14 cellular contexts compared by ENCODE assay signal in genomic region chr3:30493912-30494311, GRCh38.
DNase-seq lines count a peak whose midpoint lies in the region; ATAC-seq, FAIRE-seq and TF ChIP-seq lines count a peak whose summit lies in the region.
"Had no signal": no experiment of that assay in that cellular context is flagged by ENCODE, and none has a peak within 500 bp of the region (broad histone marks: within the 10 kb centered on the region; RNA-seq: fewer than 3 reads in every experiment).

No MANE protein-coding gene starts in this region.

- TF ChIP-seq RAD21 in IMR-90 (IDR thresholded peaks at IDR 0.05; ENCODE audit: low read length), result no peak
- TF ChIP-seq RAD21 in HepG2 (CRISPR knock-in tag; IDR thresholded peaks at IDR 0.05), result no peak

- peak overlapping the region; percentile 45; the same call in 1 of the 2 replicates for H3K4me2 ChIP-seq in IMR-90 (ENCODE audit: low read depth, low read length)
- H3K4me2 ChIP-seq in HepG2 (ENCODE audit: low read depth, low read length), result no peak overlapping the region

- in situ Hi-C loops in IMR-90 (cut with MboI; ENCODE audit: low sequenced_read_pairs) (no loop called here), HepG2 (cut with HindIII; ENCODE audit: extremely low pct_ligation_motif_present, low pct_unique_long_range_greater_than_20kb) (loop anchor here (5.0 kb wide), 1 partner anchor 113 kb away; the partner anchor contains the start of gene TGFBR2)

- TF ChIP-seq CTCF in IMR-90 (conservative IDR thresholded peaks at IDR 0.05; ENCODE audit: low read depth, low read length) (no peak), coronary artery (IDR thresholded peaks at IDR 0.05) (no peak), HepG2 (CRISPR knock-in tag; IDR thresholded peaks at IDR 0.05) (no peak)

- peak overlapping the region; percentile 48; the same call in 1 of the 2 replicates for H3K9ac ChIP-seq in IMR-90 (ENCODE audit: low read depth, low read length)
- H3K9ac ChIP-seq in HepG2 (ENCODE audit: insufficient read depth, low read depth, low read length), result no peak overlapping the region
- H3K9ac ChIP-seq in stomach smooth muscle (ENCODE audit: low read length in 2 of 2), result no peak overlapping the region

- H3K9me3 ChIP-seq in IMR-90 (ENCODE audit: control insufficient read depth, insufficient read depth, low read length), result no peaks in the 10 kb centered on the region
- peaks cover 5% of the 10 kb centered on the region for H3K9me3 ChIP-seq in HepG2 (ENCODE audit: low read length)
- no peaks in the 10 kb centered on the region for H3K9me3 ChIP-seq in stomach smooth muscle (ENCODE audit: control insufficient read depth in 2 of 2, low read length in 2 of 2)

- peak overlapping the region; percentile 23 for H4K5ac ChIP-seq in IMR-90 (ENCODE audit: low read depth, low read length)

- no peak for TF ChIP-seq POLR2A in IMR-90 (IDR thresholded peaks at IDR 0.05; ENCODE audit: low read depth, low read length)
- TF ChIP-seq POLR2A in HepG2 (IDR thresholded peaks at IDR 0.05; ENCODE audit: insufficient read depth in 1 of 2, low read depth in 2 of 2, low read length in 2 of 2), result no peak

- H3K79me1 ChIP-seq in IMR-90 (ENCODE audit: low read depth in 1 of 2, low read length in 2 of 2), result no peaks in the 10 kb centered on the region

- peak overlapping the region; percentile 79 for H2BK20ac ChIP-seq in IMR-90 (ENCODE audit: low read depth, low read length)

- no peak overlapping the region for H2AK9ac ChIP-seq in IMR-90 (replicated peaks; ENCODE audit: low read depth, low read length, poor library complexity)

- peak overlapping the region; percentile 94 for H2BK120ac ChIP-seq in IMR-90 (ENCODE audit: low read depth, low read length)

- POLR2A ChIA-PET in IMR-90 (lab: Charles Lee; ENCODE audit: unreplicated experiment) (no interaction called here), HepG2 (lab: Yijun Ruan, JAX) (no interaction called here)

- dilution Hi-C loops in IMR-90 (cut with HindIII; ENCODE audit: low sequenced_read_pairs, unreplicated experiment), result no loop called here

- H3K4ac ChIP-seq in IMR-90 (ENCODE audit: low read depth, low read length), result peak overlapping the region; percentile 43

- H3K27ac ChIP-seq in IMR-90 (ENCODE audit: insufficient read depth, low read length), result peak overlapping the region; percentile 76
- peak overlapping the region; percentile 69 to 85 for H3K27ac ChIP-seq in coronary artery
- peak overlapping the region; percentile 87 for H3K27ac ChIP-seq in HepG2 (ENCODE audit: extremely low read length, insufficient read depth, low read length)
- H3K27ac ChIP-seq in stomach smooth muscle (ENCODE audit: low read length), result peak overlapping the region; percentile 26

- peak overlapping the region; percentile 68; the same call in 1 of the 2 replicates for H2AK5ac ChIP-seq in IMR-90 (ENCODE audit: low read depth, low read length)

- H3K18ac ChIP-seq in IMR-90 (ENCODE audit: low read depth, low read length), result peak overlapping the region; percentile 93

- peak overlapping the region; percentile 3 to 60; a peak in 2 of 4 replicates for H4K8ac ChIP-seq in IMR-90 (ENCODE audit: low read depth in 2 of 2, low read length in 2 of 2)

- H2BK15ac ChIP-seq in IMR-90 (ENCODE audit: low read depth, low read length), result peak overlapping the region; percentile 13; the same call in 1 of the 3 replicates

- no peaks in the 10 kb centered on the region for H3K36me3 ChIP-seq in IMR-90 (ENCODE audit: control insufficient read depth, insufficient read depth, low read length)
- H3K36me3 ChIP-seq in HepG2 (replicated peaks in 1 of 2; ENCODE audit: control insufficient read depth in 1 of 2, insufficient read depth in 2 of 2, low read length in 2 of 2), result no peaks in the 10 kb centered on the region
- no peaks in the 10 kb centered on the region for H3K36me3 ChIP-seq in stomach smooth muscle (ENCODE audit: control insufficient read depth in 2 of 2, insufficient read depth in 2 of 2, low read length in 2 of 2)

- no peaks in the 10 kb centered on the region for H4K20me1 ChIP-seq in IMR-90 (ENCODE audit: insufficient read depth, low read length)
- no peaks in the 10 kb centered on the region for H4K20me1 ChIP-seq in HepG2 (ENCODE audit: insufficient read depth, low read length)

- no peak overlapping the region; the same call in 1 of the 2 replicates for H3K56ac ChIP-seq in IMR-90 (ENCODE audit: extremely low read depth, insufficient read depth, low read length)

- no TSS peak for BruUV-seq in IMR-90 (replicated peaks; lab: Mats Ljungman, UMichigan)
- BruUV-seq in HepG2 (replicated peaks; lab: Mats Ljungman, UMichigan), result no TSS peak

- H3K4me3 ChIP-seq in IMR-90 (ENCODE audit: insufficient read depth, low read depth, low read length), result no peak overlapping the region
- no peak overlapping the region for H3K4me3 ChIP-seq in coronary artery
- no peak overlapping the region for H3K4me3 ChIP-seq in HepG2 (replicated peaks in 1 of 3; ENCODE audit: insufficient read depth in 1 of 3, low read depth in 2 of 3, low read length in 3 of 3)
- H3K4me3 ChIP-seq in stomach smooth muscle (ENCODE audit: low read length in 2 of 2), result no peak overlapping the region
- H3K4me3 ChIP-seq: K562 had no signal

- WGBS in IMR-90 (ENCODE audit: extremely low coverage in 2 of 2, insufficient read length in 1 of 2), 2 experiments, result no CpG with 5 or more reads among the region's 2 CpGs
- 100% methylated on average over 2 of the region's 2 CpGs for WGBS in HepG2 (ENCODE audit: low lambda C conversion rate)

- H3K4me1 ChIP-seq in IMR-90 (ENCODE audit: control insufficient read depth, insufficient read depth, low read length) (peaks cover 16% of the 10 kb centered on the region), HepG2 (ENCODE audit: insufficient read depth, low read length) (peaks cover 84% of the 10 kb centered on the region), stomach smooth muscle (ENCODE audit: control insufficient read depth, insufficient read depth, low read length) (peaks cover 12% of the 10 kb centered on the region)

- DNase-seq in IMR-90, result peak; percentile 77
- no peak for DNase-seq in coronary artery (ENCODE audit: low spot score)
- DNase-seq in HepG2 (ENCODE audit: low spot score), result no peak
- DNase-seq in RKO (ENCODE audit: low spot score), result no peak
- DNase-seq in NCI-H345 treated with DMSO at 0.1 percent for 48 hours (lab: John Stamatoyannopoulos, UW; ENCODE audit: unreplicated experiment), result no peak
- no peak for DNase-seq in C1 segment of cervical spinal cord (lab: John Stamatoyannopoulos, UW)
- no peak for DNase-seq in NCI-H446 treated with DMSO at 0.1 percent for 48 hours (lab: John Stamatoyannopoulos, UW)
- DNase-seq: activated CD8-positive, alpha-beta T cell treated with anti-CD3 and anti-CD28 coated beads for 36 hours; Calu3; head of caudate nucleus; NCI-H446 had no signal

- no peak for TF ChIP-seq EP300 in HepG2 (IDR thresholded peaks at IDR 0.05; ENCODE audit: low read depth in 2 of 2, low read length in 2 of 2)
- TF ChIP-seq EP300 in HepG2 (CRISPR knock-in tag; IDR thresholded peaks at IDR 0.05; ENCODE audit: borderline replicate concordance), result no peak

- H3K79me2 ChIP-seq in HepG2 (ENCODE audit: insufficient read depth, low read length), result no peaks in the 10 kb centered on the region

- 0 out of 2 replicates have a peak overlapping the region, but pooled peaks have one; percentile 6 for H3K14ac ChIP-seq in IMR-90 (replicated peaks; ENCODE audit: low read depth, low read length)

- intact Hi-C loops in IMR-90 (cut with micrococcal nuclease) (no loop called here), HepG2 (cut with micrococcal nuclease; ENCODE audit: unreplicated experiment) (loop anchor here (2.0 to 10.0 kb wide), 7 partner anchors 15 to 379 kb away; partner anchors contain the start of gene TGFBR2)

- CTCF ChIA-PET in IMR-90 (lab: Yijun Ruan, JAX), result no interaction called here
- CTCF ChIA-PET in HepG2 (lab: Yijun Ruan, JAX; ENCODE audit: low intra/inter-chr PET ratio, low total read pairs), result no interaction called here

- no peaks in the 10 kb centered on the region for H3K9me1 ChIP-seq in IMR-90 (ENCODE audit: insufficient read depth, low read length)

- no peak for FAIRE-seq in HepG2 (lab: Jason Lieb, UNC)
- FAIRE-seq: K562, urothelium cell line had no signal

- peak overlapping the region; percentile 72 for H2BK5ac ChIP-seq in IMR-90 (ENCODE audit: low read depth, low read length, poor library complexity, severe bottlenecking)

- H3K23ac ChIP-seq in IMR-90 (ENCODE audit: low read depth, low read length), result peak overlapping the region; percentile 74; the same call in 1 of the 2 replicates

- peak overlapping the region; percentile 68 for H4K91ac ChIP-seq in IMR-90 (ENCODE audit: insufficient read depth, low read depth, low read length)

- H3K27me3 ChIP-seq in IMR-90 (ENCODE audit: control insufficient read depth, insufficient read depth, low read length), result no peaks in the 10 kb centered on the region
- no peaks in the 10 kb centered on the region for H3K27me3 ChIP-seq in HepG2 (ENCODE audit: control insufficient read depth in 1 of 2, insufficient read depth in 2 of 2, low read length in 2 of 2)
- no peaks in the 10 kb centered on the region for H3K27me3 ChIP-seq in stomach smooth muscle (ENCODE audit: control insufficient read depth in 1 of 2, insufficient read depth in 2 of 2, low read length in 2 of 2)

- ATAC-seq in IMR-90 (ENCODE audit: low read depth) (peak; percentile 61), HepG2 (no peak)
- ATAC-seq: activated CD8-positive, alpha-beta T cell treated with anti-CD3 and anti-CD28 coated beads for 36 hours; K562 had no signal

- peak overlapping the region; percentile 72 for H2AFZ ChIP-seq in IMR-90 (replicated peaks; ENCODE audit: low read length, poor library complexity)
- H2AFZ ChIP-seq in HepG2 (ENCODE audit: low read length), result no peak overlapping the region

TF ChIP-seq in IMR-90, 13 proteins besides CTCF, POLR2A, EP300 and RAD21:
- no peak for TF ChIP-seq NFE2L2 (IDR thresholded peaks at IDR 0.05; ENCODE audit: low read depth, low read length)
- TF ChIP-seq SMC3 (IDR thresholded peaks at IDR 0.05; ENCODE audit: low read depth, low read length), result no peak
- TF ChIP-seq CEBPB (IDR thresholded peaks at IDR 0.05; ENCODE audit: low read depth, low read length), result peak; percentile 92

TF ChIP-seq in HepG2, 621 proteins besides CTCF, POLR2A, EP300 and RAD21:
- TF ChIP-seq TCF12 (IDR thresholded peaks at IDR 0.05), result no peak
- no peak for TF ChIP-seq TCF12 (CRISPR knock-in tag; IDR thresholded peaks at IDR 0.05)
- no peak for TF ChIP-seq JUNB (CRISPR knock-in tag; IDR thresholded peaks at IDR 0.05; ENCODE audit: borderline replicate concordance)
- TF ChIP-seq ZNF292 (CRISPR knock-in tag; IDR thresholded peaks at IDR 0.05; ENCODE audit: borderline replicate concordance, low read depth), result no peak

Comparison
In these comparisons a context has a peak if more than half of its experiments do, and no peak if none do; other contexts are left out.
1. H3K27ac ChIP-seq: peak in every context shown above with its lines; median percentile 87 in HepG2; 77 in coronary artery; 76 in IMR-90; 26 in stomach smooth muscle.